Comparison of ENCODE assay signal across 9 cellular contexts in genomic region chr1:31373897-31374486, GRCh38. TPM values are rescaled to one million over a fixed set of nuclear protein-coding genes. Genes with fewer than 3 reads are reported as not detected.
DNase-seq lines count a peak whose midpoint lies in the region; ATAC-seq and TF ChIP-seq lines count a peak whose summit lies in the region.
"Had no signal": no experiment of that assay in that cellular context is flagged by ENCODE, and none has a peak within 500 bp of the region (broad histone marks: within the 10 kb centered on the region; RNA-seq: fewer than 3 reads in every experiment).

No MANE protein-coding gene starts in this region.

- no peak overlapping the region for H3K27ac Mint-ChIP-seq in IgD-negative memory B cell

- H3K36me3 Mint-ChIP-seq in IgD-negative memory B cell, result peaks cover 2% of the 10 kb centered on the region

- no peak for TF ChIP-seq CTCF in AG10803 (conservative IDR thresholded peaks at IDR 0.05; ENCODE audit: low read length)
- no peak for TF ChIP-seq CTCF in choroid plexus epithelial cell (conservative IDR thresholded peaks at IDR 0.05; ENCODE audit: low read depth, low read length)

- no peaks in the 10 kb centered on the region for H3K9me3 Mint-ChIP-seq in IgD-negative memory B cell

- H3K4me1 Mint-ChIP-seq in IgD-negative memory B cell, result peaks cover 0 to 7% (median 6%) of the 10 kb centered on the region in 3 donors

- H3K27me3 Mint-ChIP-seq in IgD-negative memory B cell, result peaks cover 14% of the 10 kb centered on the region

- no peaks in the 10 kb centered on the region for H3K36me3 ChIP-seq in neuron (ENCODE audit: insufficient read depth, low read length)

- H3K4me3 Mint-ChIP-seq in IgD-negative memory B cell, result peak overlapping the region in 3 of 4 donors; percentile 74 to 95 (median 82)

- H3K4me1 ChIP-seq in neuron (ENCODE audit: insufficient read depth, low read length), result peaks cover 39% of the 10 kb centered on the region

- no peak for ATAC-seq in GM18861 (IDR thresholded peaks at IDR 0.05; ENCODE audit: unreplicated experiment)

- peak overlapping the region; percentile 30; the same call in 1 of the 2 replicates for H3K4me3 ChIP-seq in AG10803 (ENCODE audit: low read length)
- H3K4me3 ChIP-seq in choroid plexus epithelial cell (ENCODE audit: low read depth, low read length), result peak overlapping the region; percentile 60
- H3K4me3 ChIP-seq in neuron (ENCODE audit: low read length), result peak overlapping the region; percentile 51

- DNase-seq in AG10803 (ENCODE audit: low read depth) (no peak), choroid plexus epithelial cell (ENCODE audit: low read depth) (no peak), NCI-H526 treated with DMSO at 0.1 percent for 48 hours (lab: John Stamatoyannopoulos, UW) (no peak), mucosa of gallbladder (ENCODE audit: low spot score) (no peak), hippocampal formation (lab: John Stamatoyannopoulos, UW) (no peak)
- DNase-seq: SHP77 had no signal

- no peaks in the 10 kb centered on the region for H3K27me3 ChIP-seq in neuron (ENCODE audit: insufficient read depth, low read length)

- no peaks in the 10 kb centered on the region for H3K9me3 ChIP-seq in neuron (ENCODE audit: low read length)

- peak overlapping the region; percentile 71 for H2AFZ ChIP-seq in neuron (ENCODE audit: low read depth, low read length)

RNA-seq across cellular contexts. Expression of gene FABP3, which starts 1.1 kb away (rescaled TPM):
- not detected for polyA plus RNA-seq in IgD-negative memory B cell
- total RNA-seq in mucosa of gallbladder, result 13.3 TPM

RNA-seq across cellular contexts. Expression of gene SERINC2, which starts 39.0 kb away (rescaled TPM):
- polyA plus RNA-seq in IgD-negative memory B cell, result not detected
- total RNA-seq in mucosa of gallbladder, result 122 TPM
